In genomic region chr3:193330500-193331204, GRCh38 we compare ENCODE assay signal across 38 cellular contexts. TPM values are rescaled to one million over a fixed set of nuclear protein-coding genes. Genes with fewer than 3 reads are reported as not detected.
"Had no signal": no experiment of that assay in that cellular context is flagged by ENCODE, and none has a peak within 500 bp of the region (broad histone marks: within the 10 kb centered on the region; RNA-seq: fewer than 3 reads in every experiment).

No MANE protein-coding gene starts in this region.

- H3K9ac ChIP-seq: KMS-11 had no signal

- H3K4me3 ChIP-seq: adrenal gland, Peyer's patch had no signal

- H3K9me3 Mint-ChIP-seq: activated CD4-positive, alpha-beta T cell treated with anti-CD3 and anti-CD28 coated beads, Interleukin-2, amount 10 ng/mL, durations not matched to agents 7 days and 5 days; activated naive CD4-positive, alpha-beta T cell treated with anti-CD3 and anti-CD28 coated beads for 36 hours; activated T-cell treated with anti-CD3 and anti-CD28 coated beads, Interleukin-2, amount 50 U/mL, for 24 hours; activated T-helper 1 cell treated with anti-CD3 and anti-CD28 coated beads, Interleukin-12 subunit alpha, Interleukin-12 subunit beta, Interleukin-2, Interleukin-4 antibody, amounts not matched to agents 30 ng/mL and 10 ng/mL and 1 ng/mL, durations not matched to agents 14 hours and 24 hours and 36 hours; T-cell; WTC11 had no signal

- H3K4me2 ChIP-seq: KMS-11 had no signal

- H3K36me3 Mint-ChIP-seq: activated naive CD4-positive, alpha-beta T cell treated with anti-CD3 and anti-CD28 coated beads, Interleukin-2, amount 50 U/mL, for 72 hours; brain; T-cell; WTC11 had no signal

- H3K9me3 ChIP-seq: adrenal gland, Peyer's patch had no signal

- H3K27me3 ChIP-seq: adrenal gland, Peyer's patch had no signal

- H3K27ac Mint-ChIP-seq: activated CD4-positive, alpha-beta T cell treated with anti-CD3 and anti-CD28 coated beads for 36 hours; activated CD4-positive, alpha-beta T cell treated with anti-CD3 and anti-CD28 coated beads, Interleukin-2, amount 10 ng/mL, durations not matched to agents 7 days and 5 days; activated CD8-positive, alpha-beta T cell treated with anti-CD3 and anti-CD28 coated beads, Interleukin-2, amount 10 ng/mL, durations not matched to agents 7 days and 5 days; activated naive CD4-positive, alpha-beta T cell treated with anti-CD3 and anti-CD28 coated beads for 36 hours; activated naive CD4-positive, alpha-beta T cell treated with anti-CD3 and anti-CD28 coated beads, Interleukin-2, amount 50 U/mL, for 72 hours; activated T-cell treated with anti-CD3 and anti-CD28 coated beads, Interleukin-2, amount 50 U/mL, for 24 hours; activated T-helper 1 cell treated with anti-CD3 and anti-CD28 coated beads, Interleukin-12 subunit alpha, Interleukin-12 subunit beta, Interleukin-2, Interleukin-4 antibody, amounts not matched to agents 30 ng/mL and 10 ng/mL and 1 ng/mL, durations not matched to agents 14 hours and 24 hours and 36 hours; T-cell; T-helper 17 cell; WTC11 had no signal

- H3K4me3 Mint-ChIP-seq: activated CD4-positive, alpha-beta T cell treated with anti-CD3 and anti-CD28 coated beads for 36 hours; activated CD4-positive, alpha-beta T cell treated with anti-CD3 and anti-CD28 coated beads, Interleukin-2, amount 10 ng/mL, durations not matched to agents 7 days and 5 days; activated CD8-positive, alpha-beta T cell treated with anti-CD3 and anti-CD28 coated beads, Interleukin-2, amount 10 ng/mL, durations not matched to agents 7 days and 5 days; activated naive CD4-positive, alpha-beta T cell treated with anti-CD3 and anti-CD28 coated beads for 36 hours; activated T-cell treated with anti-CD3 and anti-CD28 coated beads, Interleukin-2, amount 50 U/mL, for 24 hours; activated T-helper 1 cell treated with anti-CD3 and anti-CD28 coated beads, Interleukin-12 subunit alpha, Interleukin-12 subunit beta, Interleukin-2, Interleukin-4 antibody, amounts not matched to agents 30 ng/mL and 10 ng/mL and 1 ng/mL, durations not matched to agents 14 hours and 24 hours and 36 hours; brain; T-cell; T-helper 17 cell; WTC11 had no signal

- H3K4me1 ChIP-seq: adrenal gland, Peyer's patch had no signal

- H3K27me3 Mint-ChIP-seq: activated CD4-positive, alpha-beta T cell treated with anti-CD3 and anti-CD28 coated beads for 36 hours; activated CD4-positive, alpha-beta T cell treated with anti-CD3 and anti-CD28 coated beads, Interleukin-2, amount 10 ng/mL, durations not matched to agents 7 days and 5 days; activated T-cell treated with anti-CD3 and anti-CD28 coated beads, Interleukin-2, amount 50 U/mL, for 24 hours had no signal

- H3K4me1 Mint-ChIP-seq: activated CD4-positive, alpha-beta T cell treated with anti-CD3 and anti-CD28 coated beads for 36 hours; activated CD4-positive, alpha-beta T cell treated with anti-CD3 and anti-CD28 coated beads, Interleukin-2, amount 10 ng/mL, durations not matched to agents 7 days and 5 days; brain; T-cell; T-helper 17 cell had no signal

- DNase-seq: activated CD4-positive, alpha-beta T cell treated with anti-CD3 and anti-CD28 coated beads for 36 hours; activated CD4-positive, alpha-beta T cell treated with anti-CD3 and anti-CD28 coated beads, Interleukin-2, amount 10 ng/mL, durations not matched to agents 7 days and 5 days; activated CD4-positive, alpha-beta T cell treated with anti-CD3 and anti-CD28 coated beads, Interleukin-2, amount 50 U/mL, for 48 hours; activated CD8-positive, alpha-beta T cell treated with anti-CD3 and anti-CD28 coated beads, Interleukin-2, amount 10 ng/mL, durations not matched to agents 7 days and 5 days; activated gamma-delta T cell treated with Interleukin-2 at 50 U/mL for 16 hours; activated naive CD4-positive, alpha-beta T cell treated with anti-CD3 and anti-CD28 coated beads for 36 hours; activated T-cell treated with anti-CD3 and anti-CD28 coated beads, Interleukin-2, amount 50 U/mL, for 24 hours; caudate nucleus; cerebellar nuclear complex; MM.1S; MV-4-11; NCI-H1092; NCI-H1436 treated with DMSO at 0.1 percent for 48 hours; NCI-H1694 treated with DMSO at 0.1 percent for 48 hours; NCI-H2029; NCI-H510A; NCI-H526; NCI-H748 treated with DMSO at 0.1 percent for 48 hours; NK-92 treated with Interleukin-12 subunit alpha and Interleukin-12 subunit beta, amount 100 ng/mL, for 24 hours; PC-3; Peyer's patch; SIG-M5; T-cell; T-helper 17 cell; T-helper 9 cell had no signal

- FAIRE-seq: bronchial epithelial cell had no signal

- ATAC-seq: activated CD4-positive, alpha-beta T cell treated with anti-CD3 and anti-CD28 coated beads for 36 hours; activated CD4-positive, CD25-positive, alpha-beta regulatory T cell treated with anti-CD3 and anti-CD28 coated beads, Interleukin-2, amount 50 U/mL, for 24 hours; activated CD8-positive, alpha-beta T cell treated with anti-CD3 and anti-CD28 coated beads, Interleukin-2, amount 10 ng/mL, durations not matched to agents 7 days and 5 days; activated naive CD4-positive, alpha-beta T cell treated with anti-CD3 and anti-CD28 coated beads, Interleukin-2, amount 50 U/mL, for 72 hours; PC-3; Right ventricle myocardium inferior; SK-N-SH treated with all-trans-retinoic acid at 6 μM for 48 hours; T-helper 17 cell; WTC11 had no signal

- H3K27ac ChIP-seq: adrenal gland, KMS-11, Peyer's patch, RWPE1 had no signal

- H3K36me3 ChIP-seq: adrenal gland, Peyer's patch had no signal

RNA-seq across cellular contexts. Expression of gene ATP13A5, which starts 47.9 kb away (rescaled TPM):
- total RNA-seq: activated CD4-positive, alpha-beta T cell treated with anti-CD3 and anti-CD28 coated beads for 36 hours; activated CD4-positive, alpha-beta T cell treated with anti-CD3 and anti-CD28 coated beads, Interleukin-2, amount 10 ng/mL, durations not matched to agents 7 days and 5 days; activated CD8-positive, alpha-beta T cell treated with anti-CD3 and anti-CD28 coated beads, Interleukin-2, amount 10 ng/mL, durations not matched to agents 7 days and 5 days; activated naive CD4-positive, alpha-beta T cell treated with anti-CD3 and anti-CD28 coated beads for 36 hours; activated naive CD4-positive, alpha-beta T cell treated with anti-CD3 and anti-CD28 coated beads, Interleukin-2, amount 50 U/mL, for 72 hours; activated T-helper 1 cell treated with anti-CD3 and anti-CD28 coated beads, Interleukin-12 subunit alpha, Interleukin-12 subunit beta, Interleukin-2, Interleukin-4 antibody, amounts not matched to agents 30 ng/mL and 10 ng/mL and 1 ng/mL, durations not matched to agents 14 hours and 24 hours and 36 hours; bronchial epithelial cell; LHCN-M2; PC-3; Peyer's patch; Right ventricle myocardium inferior; SK-MEL-5; T-cell; T-helper 17 cell; WTC11 had no signal
